In genomic region chr19:52138614-52139290, GRCh38 we compare ENCODE assay signal across 8 cellular contexts. TPM values are rescaled to one million over a fixed set of nuclear protein-coding genes. Genes with fewer than 3 reads are reported as not detected.
DNase-seq lines count a peak whose midpoint lies in the region; ATAC-seq and TF ChIP-seq lines count a peak whose summit lies in the region.

No MANE protein-coding gene starts in this region.

- intact Hi-C loops in sigmoid colon (cut with DNase I) = loop anchor here (1.0 kb wide), 2 partner anchors 52 to 99 kb away; partner anchors contain the start of gene PPP2R1A

- 1 to 2% methylated on average over 19 of the region's 19 CpGs for WGBS in sigmoid colon, 2 donors

- H3K4me3 ChIP-seq in AG10803 (ENCODE audit: low read length) (peak overlapping the region; percentile 80), GM23338 (peak overlapping the region; percentile 88), sigmoid colon (peak overlapping the region; percentile 79 to 92 (median 86))

- peak overlapping the region; percentile 95 for H2AFZ ChIP-seq in GM23338

- peak overlapping the region; percentile 99 for H3K27ac Mint-ChIP-seq in GM23338
- H3K27ac Mint-ChIP-seq in activated naive CD8-positive, alpha-beta T cell treated with anti-CD3 and anti-CD28 coated beads for 36 hours = peak overlapping the region; percentile 90

- H3K4me3 Mint-ChIP-seq in GM23338 = peak overlapping the region; percentile 96
- H3K4me3 Mint-ChIP-seq in activated naive CD8-positive, alpha-beta T cell treated with anti-CD3 and anti-CD28 coated beads for 36 hours = peak overlapping the region; percentile 95

- peak; percentile 81 for ATAC-seq in GM23338
- ATAC-seq in HG03095 (IDR thresholded peaks at IDR 0.05; ENCODE audit: unreplicated experiment) = no peak
- no peak for ATAC-seq in HG03159 (IDR thresholded peaks at IDR 0.05; ENCODE audit: unreplicated experiment)

- peaks cover 6% of the 10 kb centered on the region; the same call in 1 of the 2 replicates for H3F3A ChIP-seq in GM23338 (replicated peaks; ENCODE audit: low read depth)

- H3K27me3 ChIP-seq in GM23338 (ENCODE audit: insufficient read depth) (no peaks in the 10 kb centered on the region), sigmoid colon (no peaks in the 10 kb centered on the region)

- peaks cover 51% of the 10 kb centered on the region for H3K79me2 ChIP-seq in GM23338 (replicated peaks; ENCODE audit: insufficient read depth)

- peaks cover 15% of the 10 kb centered on the region; the same call in 2 of the 3 replicates for H3K4me1 Mint-ChIP-seq in GM23338
- H3K4me1 Mint-ChIP-seq in activated naive CD8-positive, alpha-beta T cell treated with anti-CD3 and anti-CD28 coated beads for 36 hours = peaks cover 29% of the 10 kb centered on the region

- TF ChIP-seq CTCF in AG10803 (conservative IDR thresholded peaks at IDR 0.05; ENCODE audit: low read length) = no peak
- TF ChIP-seq CTCF in GM23338 (conservative IDR thresholded peaks at IDR 0.05; ENCODE audit: low read depth in 2 of 2) = 0 out of 4 replicates have a peak, but pooled peaks of 1 of the 2 experiments have one; percentile 0
- no peak for TF ChIP-seq CTCF in sigmoid colon (IDR thresholded peaks at IDR 0.05)

- H3K9me2 ChIP-seq in GM23338 (ENCODE audit: insufficient read depth) = no peaks in the 10 kb centered on the region

- H3K36me3 ChIP-seq in GM23338 (ENCODE audit: insufficient read depth) (no peaks in the 10 kb centered on the region), sigmoid colon (no peaks in the 10 kb centered on the region)

- no peak for TF ChIP-seq EP300 in sigmoid colon (IDR thresholded peaks at IDR 0.05)

- H4K20me1 ChIP-seq in GM23338 (replicated peaks; ENCODE audit: insufficient read depth) = peaks cover 6% of the 10 kb centered on the region; the same call in 1 of the 2 replicates

- H3K27me3 Mint-ChIP-seq in GM23338 (ENCODE audit: insufficient read depth, low read depth, poor library complexity) = peaks cover 6% of the 10 kb centered on the region
- H3K27me3 Mint-ChIP-seq in activated naive CD8-positive, alpha-beta T cell treated with anti-CD3 and anti-CD28 coated beads for 36 hours = no peaks in the 10 kb centered on the region

- no peak for TF ChIP-seq POLR2A in sigmoid colon (IDR thresholded peaks at IDR 0.05)

- DNase-seq in AG10803 (ENCODE audit: low read depth) (no peak), GM23338 (ENCODE audit: low spot score) (peak; percentile 92), NCI-H82 treated with DMSO at 0.1 percent for 48 hours (lab: John Stamatoyannopoulos, UW; ENCODE audit: unreplicated experiment) (peak; percentile 23), iPS DF 4.7 (ENCODE audit: extremely low read depth, low spot score) (peak; percentile 33), sigmoid colon (no peak)
- peak; percentile 50 for DNase-seq in activated naive CD8-positive, alpha-beta T cell treated with anti-CD3 and anti-CD28 coated beads for 36 hours

- H3K36me3 Mint-ChIP-seq in GM23338 (ENCODE audit: low read depth) = peaks cover 52% of the 10 kb centered on the region
- H3K36me3 Mint-ChIP-seq in activated naive CD8-positive, alpha-beta T cell treated with anti-CD3 and anti-CD28 coated beads for 36 hours = peaks cover 59% of the 10 kb centered on the region

- peak overlapping the region; percentile 92 for H3K4me2 ChIP-seq in GM23338

- peaks cover 0 to 7% (median 0%) of the 10 kb centered on the region in 4 donors for H3K9me3 ChIP-seq in sigmoid colon

- H3K27ac ChIP-seq in GM23338 (ENCODE audit: low read depth) (peak overlapping the region; percentile 96), sigmoid colon (peak overlapping the region; percentile 94 to 97 (median 96))

- H3K9me3 Mint-ChIP-seq in GM23338 = peaks cover 38% of the 10 kb centered on the region
- peaks cover 28% of the 10 kb centered on the region for H3K9me3 Mint-ChIP-seq in activated naive CD8-positive, alpha-beta T cell treated with anti-CD3 and anti-CD28 coated beads for 36 hours

- peaks cover 8% of the 10 kb centered on the region; the same call in 1 of the 2 replicates for H3K4me1 ChIP-seq in GM23338 (ENCODE audit: insufficient read depth)
- H3K4me1 ChIP-seq in sigmoid colon = peaks cover 0 to 19% (median 16%) of the 10 kb centered on the region in 4 donors

TF ChIP-seq in GM23338, 12 proteins besides CTCF, POLR2A, EP300 and RAD21:
- TF ChIP-seq EZH2phosphoT487 (IDR thresholded peaks at IDR 0.05; ENCODE audit: unreplicated experiment) (no peak), EZH2 (IDR thresholded peaks at IDR 0.05; ENCODE audit: low read depth, unreplicated experiment) (no peak), POLR2AphosphoS5 (IDR thresholded peaks at IDR 0.05; ENCODE audit: low read depth) (peak; percentile 13), JUNB (IDR thresholded peaks at IDR 0.05; ENCODE audit: unreplicated experiment) (no peak), ETS1 (IDR thresholded peaks at IDR 0.05) (no peak), REST (IDR thresholded peaks at IDR 0.05; ENCODE audit: unreplicated experiment) (no peak)

RNA-seq across cellular contexts. Expression of gene ZNF616, which starts 1.0 kb away (rescaled TPM):
- total RNA-seq in GM23338 (2014; rRNA removed; shearing (Covaris generic)) = 28.3 and 28.8 TPM in 2 replicates
- 10.4 and 13.3 TPM in 2 replicates for polyA plus RNA-seq in GM23338 (2016; fragmentation: Nextera tagmentation; extraction: Ambion mirVana)
- total RNA-seq in activated naive CD8-positive, alpha-beta T cell treated with anti-CD3 and anti-CD28 coated beads for 36 hours = 1 to 10 TPM; 9.0 to 9.5 TPM
- 1 to 10 TPM; 4.3 to 7.2 (median 5.4) TPM for total RNA-seq in sigmoid colon
- 1 to 10 TPM; 1.4 to 3.7 (median 1.8) TPM for polyA plus RNA-seq in sigmoid colon

RNA-seq across cellular contexts. Expression of gene ZNF836, which starts 32.7 kb away (rescaled TPM):
- total RNA-seq in GM23338 (2014; rRNA removed; shearing (Covaris generic)) = 15.7 and 18.6 TPM in 2 replicates
- 9.8 and 11.8 TPM in 2 replicates for polyA plus RNA-seq in GM23338 (2016; fragmentation: Nextera tagmentation; extraction: Ambion mirVana)
- total RNA-seq in activated naive CD8-positive, alpha-beta T cell treated with anti-CD3 and anti-CD28 coated beads for 36 hours = 10 to 100 TPM; 10.0 to 12.0 TPM
- 10 to 100 TPM in 2 of 4 donors, 1 to 10 TPM in 2; 9.1 to 12.3 (median 9.9) TPM for total RNA-seq in sigmoid colon
- 1 to 10 TPM; 2.4 to 5.1 (median 2.5) TPM for polyA plus RNA-seq in sigmoid colon

RNA-seq across cellular contexts. Expression of gene ZNF841, which starts 43.2 kb away (rescaled TPM):
- total RNA-seq in GM23338 (2014; rRNA removed; shearing (Covaris generic)) = 12.8 and 20.0 TPM in 2 replicates
- polyA plus RNA-seq in GM23338 (2016; fragmentation: Nextera tagmentation; extraction: Ambion mirVana) (3.8 and 5.3 TPM in 2 replicates), sigmoid colon (1 to 10 TPM; 1.2 to 7.7 (median 1.6) TPM)
- total RNA-seq in activated naive CD8-positive, alpha-beta T cell treated with anti-CD3 and anti-CD28 coated beads for 36 hours = 10 to 100 TPM; 16.4 to 17.9 TPM
- total RNA-seq in sigmoid colon = 10 to 100 TPM; 11.8 to 26.6 (median 12.7) TPM

RNA-seq across cellular contexts. Expression of gene PPP2R1A, which starts 51.1 kb away (rescaled TPM):
- 345 and 381 TPM in 2 replicates for total RNA-seq in GM23338 (2014; rRNA removed; shearing (Covaris generic))
- polyA plus RNA-seq in GM23338 (2016; fragmentation: Nextera tagmentation; extraction: Ambion mirVana) (212 and 238 TPM in 2 replicates), sigmoid colon (100 to 1,000 TPM; 108 to 139 (median 126) TPM)
- 100 to 1,000 TPM; 222 to 244 TPM for total RNA-seq in activated naive CD8-positive, alpha-beta T cell treated with anti-CD3 and anti-CD28 coated beads for 36 hours
- total RNA-seq in sigmoid colon = 100 to 1,000 TPM; 127 to 163 (median 137) TPM

Comparison
In these comparisons a context has a peak if more than half of its experiments do, and no peak if none do; other contexts are left out.
1. DNase-seq: peak in GM23338 (single experiment), NCI-H82 treated with DMSO at 0.1 percent for 48 hours (single experiment), activated naive CD8-positive, alpha-beta T cell treated with anti-CD3 and anti-CD28 coated beads for 36 hours (single experiment) and iPS DF 4.7 (single experiment); none in AG10803 (single experiment) and sigmoid colon (single experiment).
2. Peak in every context shown above with its lines, with median percentiles within 50 percentile points of each other: H3K4me3 ChIP-seq.